In the genomic region with DNA sequence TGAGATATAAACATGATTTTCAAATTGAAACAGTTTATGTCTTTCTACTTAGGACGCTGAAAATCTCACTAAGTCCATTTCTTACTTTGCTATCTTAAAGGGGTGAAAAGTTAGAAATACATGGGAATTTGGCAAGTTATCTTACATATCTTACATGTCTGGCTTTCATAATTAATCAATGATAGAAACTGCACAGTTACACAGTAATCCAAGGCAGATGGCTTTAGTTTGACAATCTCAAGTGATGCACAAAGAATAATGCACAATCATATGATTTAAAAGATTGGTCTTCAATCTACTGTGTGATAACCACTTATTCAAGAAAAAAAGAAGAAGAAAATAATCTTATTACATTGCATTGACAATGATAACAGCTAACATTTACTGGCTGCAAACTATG, we compare ENCODE assay signal across 21 cellular contexts. TPM values are rescaled to one million over a fixed set of nuclear protein-coding genes. Genes with fewer than 3 reads are reported as not detected.
A peak's percentile ranks its signal among the peaks of the same experiment; 100 is the strongest.
DNase-seq lines count a peak whose midpoint lies in the region; ATAC-seq, FAIRE-seq and TF ChIP-seq lines count a peak whose summit lies in the region.
"Had no signal": no experiment of that assay in that cellular context is flagged by ENCODE, and none has a peak within 500 bp of the region (broad histone marks: within the 10 kb centered on the region; RNA-seq: fewer than 3 reads in every experiment).

No MANE protein-coding gene starts in this region.

- H3K79me2 ChIP-seq in GM23248 (ENCODE audit: insufficient read depth) (peaks cover 96% of the 10 kb centered on the region), astrocyte (ENCODE audit: insufficient read depth, low read length) (peaks cover 21% of the 10 kb centered on the region), smooth muscle cell (ENCODE audit: low read depth) (peaks cover 99% of the 10 kb centered on the region)

- H3K9me2 ChIP-seq in GM23248 (ENCODE audit: insufficient read depth), result no peaks in the 10 kb centered on the region

- no peak overlapping the region for H3K4me3 Mint-ChIP-seq in astrocyte (ENCODE audit: unreplicated experiment)
- H3K4me3 Mint-ChIP-seq in mesothelial cell of epicardium, result no peak overlapping the region
- H3K4me3 Mint-ChIP-seq: CD4-positive, CD25-positive, alpha-beta regulatory T cell; H9; HFFc6 had no signal

- H3K27ac ChIP-seq in GM23248 (peak overlapping the region; percentile 35; the same call in 1 of the 2 replicates), astrocyte (ENCODE audit: low read depth, low read length) (no peak overlapping the region), smooth muscle cell (ENCODE audit: low read depth) (peak overlapping the region; percentile 93)
- H3K27ac ChIP-seq: A549, SJSA1 had no signal

- DNase-seq in GM23248 (no peak), astrocyte (ENCODE audit: low read depth) (no peak), mesothelial cell of epicardium (ENCODE audit: low spot score in 2 of 2, unreplicated experiment in 2 of 2) (no peak), smooth muscle cell (lab: John Stamatoyannopoulos, UW; ENCODE audit: unreplicated experiment) (no peak), AML-193 (lab: John Stamatoyannopoulos, UW) (no peak), DMS79 (lab: John Stamatoyannopoulos, UW) (no peak)
- DNase-seq: CD4-positive, CD25-positive, alpha-beta regulatory T cell; H9; Kasumi-1; NCI-H1694; NCI-H2081 treated with DMSO at 0.1 percent for 48 hours; NCI-H446 treated with DMSO at 0.1 percent for 48 hours; NCI-H526 treated with DMSO at 0.1 percent for 48 hours; OCI-M1 had no signal

- no peaks in the 10 kb centered on the region for H4K20me1 ChIP-seq in GM23248 (ENCODE audit: insufficient read depth)
- H4K20me1 ChIP-seq in astrocyte (ENCODE audit: insufficient read depth, low read length), result no peaks in the 10 kb centered on the region
- H4K20me1 ChIP-seq in smooth muscle cell (ENCODE audit: low read depth), result peaks cover 98% of the 10 kb centered on the region

- H3K4me1 Mint-ChIP-seq in astrocyte (ENCODE audit: low read depth, unreplicated experiment) (peaks cover 81% of the 10 kb centered on the region), mesothelial cell of epicardium (peaks cover 64% of the 10 kb centered on the region)
- H3K4me1 Mint-ChIP-seq: CD4-positive, CD25-positive, alpha-beta regulatory T cell had no signal

- H3K4me3 ChIP-seq in GM23248 (no peak overlapping the region), astrocyte (ENCODE audit: insufficient read depth, low read depth, low read length) (no peak overlapping the region), smooth muscle cell (peak overlapping the region; percentile 9)
- H3K4me3 ChIP-seq: A549, SJSA1 had no signal

- 34 to 35% methylated on average over 1 of the region's 1 CpG for WGBS in GM23248 (ENCODE audit: low coverage in 1 of 2, low lambda C conversion rate in 2 of 2, missing lambda C conversion rate in 2 of 2), 2 experiments
- WGBS in smooth muscle cell (ENCODE audit: low lambda C conversion rate), result 47% methylated on average over 1 of the region's 1 CpG

- H3K27me3 Mint-ChIP-seq in astrocyte (ENCODE audit: low read depth, unreplicated experiment), result no peaks in the 10 kb centered on the region
- H3K27me3 Mint-ChIP-seq in mesothelial cell of epicardium (ENCODE audit: low read depth), result no peaks in the 10 kb centered on the region
- H3K27me3 Mint-ChIP-seq: CD4-positive, CD25-positive, alpha-beta regulatory T cell had no signal

- H3K9ac ChIP-seq in GM23248, result no peak overlapping the region
- H3K9ac ChIP-seq in astrocyte (ENCODE audit: low read length), result no peak overlapping the region
- peak overlapping the region; percentile 80 for H3K9ac ChIP-seq in smooth muscle cell (ENCODE audit: low read depth)

- ATAC-seq in GM21717 (IDR thresholded peaks at IDR 0.05; ENCODE audit: unreplicated experiment), result no peak
- ATAC-seq: A549, Right ventricle myocardium inferior had no signal

- H3K27me3 ChIP-seq in GM23248 (replicated peaks; ENCODE audit: insufficient read depth) (no peaks in the 10 kb centered on the region), astrocyte (ENCODE audit: insufficient read depth, low read length) (no peaks in the 10 kb centered on the region), smooth muscle cell (ENCODE audit: low read depth) (no peaks in the 10 kb centered on the region)
- H3K27me3 ChIP-seq: SJSA1 had no signal

- H3K4me1 ChIP-seq in GM23248 (ENCODE audit: insufficient read depth), result peaks cover 54% of the 10 kb centered on the region
- H3K4me1 ChIP-seq in astrocyte (ENCODE audit: insufficient read depth, low read length), result no peaks in the 10 kb centered on the region
- H3K4me1 ChIP-seq in smooth muscle cell (ENCODE audit: low read depth), result peaks cover 27% of the 10 kb centered on the region
- H3K4me1 ChIP-seq: A549, SJSA1 had no signal

- TF ChIP-seq CTCF in astrocyte (IDR thresholded peaks at IDR 0.05; ENCODE audit: insufficient read depth, low read depth, low read length) (no peak), mesothelial cell of epicardium (IDR thresholded peaks at IDR 0.05; ENCODE audit: unreplicated experiment) (no peak), smooth muscle cell (IDR thresholded peaks at IDR 0.05; ENCODE audit: borderline replicate concordance, insufficient read depth, poor library complexity, severe bottlenecking) (no peak)

- no peak overlapping the region for H2AFZ ChIP-seq in GM23248
- H2AFZ ChIP-seq in astrocyte (ENCODE audit: low read depth, low read length), result no peak overlapping the region
- H2AFZ ChIP-seq in smooth muscle cell (ENCODE audit: low read depth), result no peak overlapping the region

- H3K9me3 Mint-ChIP-seq in astrocyte (ENCODE audit: unreplicated experiment) (no peaks in the 10 kb centered on the region), mesothelial cell of epicardium (no peaks in the 10 kb centered on the region)
- H3K9me3 Mint-ChIP-seq: H9, HFFc6 had no signal

- peaks cover 41% of the 10 kb centered on the region for H3F3A ChIP-seq in GM23248 (ENCODE audit: insufficient read depth)
- H3F3A ChIP-seq in smooth muscle cell (ENCODE audit: low read depth), result peaks cover 39% of the 10 kb centered on the region

- FAIRE-seq in astrocyte (lab: Jason Lieb, UNC), result no peak
- FAIRE-seq: A549, RCC 7860 had no signal

- H3K27ac Mint-ChIP-seq in astrocyte (ENCODE audit: unreplicated experiment) (peak overlapping the region; percentile 90), mesothelial cell of epicardium (peak overlapping the region; percentile 15)
- H3K27ac Mint-ChIP-seq: CD4-positive, CD25-positive, alpha-beta regulatory T cell; H9; HFFc6 had no signal

- in situ Hi-C loops in GM23248 (cut with MboI), result loop anchor here (10.0 kb wide), 2 partner anchors 234 to 506 kb away; no protein-coding TSS in a partner anchor

- H3K36me3 ChIP-seq in GM23248 (ENCODE audit: low read depth) (no peaks in the 10 kb centered on the region), astrocyte (ENCODE audit: insufficient read depth, low read length) (no peaks in the 10 kb centered on the region), smooth muscle cell (ENCODE audit: low read depth) (no peaks in the 10 kb centered on the region)
- H3K36me3 ChIP-seq: SJSA1 had no signal

- H3K9me3 ChIP-seq in GM23248 (ENCODE audit: low read depth) (no peaks in the 10 kb centered on the region), astrocyte (ENCODE audit: insufficient read depth, low read depth, low read length) (no peaks in the 10 kb centered on the region), smooth muscle cell (replicated peaks; ENCODE audit: low read depth) (no peaks in the 10 kb centered on the region)
- H3K9me3 ChIP-seq: A549, SJSA1 had no signal

- H3K36me3 Mint-ChIP-seq in astrocyte (ENCODE audit: low read depth, unreplicated experiment) (peaks cover 9% of the 10 kb centered on the region), mesothelial cell of epicardium (peaks cover 9% of the 10 kb centered on the region)
- H3K36me3 Mint-ChIP-seq: CD4-positive, CD25-positive, alpha-beta regulatory T cell had no signal

- peak overlapping the region; percentile 40 for H3K4me2 ChIP-seq in GM23248 (ENCODE audit: unreplicated experiment)
- H3K4me2 ChIP-seq in astrocyte (ENCODE audit: low read length), result no peak overlapping the region
- H3K4me2 ChIP-seq in smooth muscle cell, result peak overlapping the region; percentile 79
- H3K4me2 ChIP-seq: A549 had no signal

RNA-seq across cellular contexts. Expression of a gene that starts 14.2 kb away (rescaled TPM):
- total RNA-seq in GM23248 (2014; rRNA removed; shearing (Covaris generic)), result 32.1 and 35.6 TPM in 2 replicates
- 22.3 TPM in 2 replicates for polyA plus RNA-seq in GM23248 (2016; fragmentation: Nextera tagmentation; extraction: Ambion mirVana)
- total RNA-seq in astrocyte, result 19.8 and 25.2 TPM in 2 replicates
- total RNA-seq in mesothelial cell of epicardium, result 42.9 to 48.4 TPM (median 43.4 TPM) in 3 replicates
- total RNA-seq in smooth muscle cell, result 99.5 and 125 TPM in 2 replicates
- polyA plus RNA-seq in smooth muscle cell, result 118 and 128 TPM in 2 replicates
- total RNA-seq: CD4-positive, CD25-positive, alpha-beta regulatory T cell; MCF 10A had no signal
- polyA plus RNA-seq: A549; CD4-positive, CD25-positive, alpha-beta regulatory T cell had no signal
